In genomic region chr7:98156700-98157099, GRCh38 we compare ENCODE assay signal across 9 cellular contexts. TPM values are rescaled to one million over a fixed set of nuclear protein-coding genes. Genes with fewer than 3 reads are reported as not detected.
"Had no signal": no experiment of that assay in that cellular context is flagged by ENCODE, and none has a peak within 500 bp of the region (broad histone marks: within the 10 kb centered on the region; RNA-seq: fewer than 3 reads in every experiment).

No MANE protein-coding gene starts in this region.

- FAIRE-seq: G401.6, GM12878, GM12891, GM12892, GM18507, GM19239 had no signal

- DNase-seq: GDM1, GF-D8 had no signal

- H3K4me3 ChIP-seq: GM12878 had no signal

- ATAC-seq: GM12878 had no signal

RNA-seq across cellular contexts. Expression of gene BHLHA15, which starts 54.5 kb away (rescaled TPM):
- total RNA-seq: G401 had no signal
